Comparison of ENCODE assay signal across 9 cellular contexts in the genomic region with DNA sequence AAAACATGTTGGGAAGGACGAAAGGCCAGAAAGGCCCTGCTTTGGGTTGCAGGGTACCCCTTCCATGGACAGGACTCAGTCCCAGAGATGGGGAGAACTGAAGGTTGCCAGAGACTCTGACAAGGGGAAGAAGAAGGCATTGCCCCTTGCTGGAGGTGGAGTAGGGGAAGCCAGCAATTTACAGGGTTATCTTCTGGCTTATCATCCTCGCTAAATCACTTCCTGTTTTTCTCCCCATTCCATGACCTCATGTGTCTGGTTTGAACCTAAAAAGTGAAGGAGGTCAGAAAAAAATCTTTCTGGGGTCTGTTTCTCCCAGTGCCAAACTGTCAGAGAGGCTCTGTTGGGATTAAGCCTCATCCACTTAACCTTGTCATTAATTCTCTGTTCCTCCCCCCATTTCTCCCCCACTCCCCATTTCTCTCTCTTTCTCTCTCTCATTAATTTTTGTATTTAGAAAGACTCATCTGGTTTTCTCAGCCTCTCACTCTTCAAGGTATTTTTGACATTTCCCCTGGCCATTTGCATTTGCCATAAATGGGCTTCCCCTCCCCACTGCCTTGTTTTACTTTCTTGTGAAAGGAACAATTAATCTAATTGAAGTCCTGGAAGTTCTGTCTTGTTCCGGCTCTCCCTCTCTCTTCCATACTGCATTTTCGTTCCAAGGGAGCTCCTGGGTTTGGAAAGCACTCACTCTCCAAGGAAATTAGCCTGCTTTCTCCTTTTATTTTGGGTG. TPM values are rescaled to one million over a fixed set of nuclear protein-coding genes. Genes with fewer than 3 reads are reported as not detected.
DNase-seq lines count a peak whose midpoint lies in the region; ATAC-seq, FAIRE-seq and TF ChIP-seq lines count a peak whose summit lies in the region.
"Had no signal": no experiment of that assay in that cellular context is flagged by ENCODE, and none has a peak within 500 bp of the region (broad histone marks: within the 10 kb centered on the region; RNA-seq: fewer than 3 reads in every experiment).

No MANE protein-coding gene starts in this region.

- no peaks in the 10 kb centered on the region for H3K9me3 Mint-ChIP-seq in activated naive CD8-positive, alpha-beta T cell treated with anti-CD3 and anti-CD28 coated beads, Interleukin-2, amount 50 U/mL, for 24 hours
- no peaks in the 10 kb centered on the region for H3K9me3 Mint-ChIP-seq in activated naive CD8-positive, alpha-beta T cell treated with anti-CD3 and anti-CD28 coated beads for 36 hours
- no peaks in the 10 kb centered on the region for H3K9me3 Mint-ChIP-seq in WTC11
- no peaks in the 10 kb centered on the region for H3K9me3 Mint-ChIP-seq in CD8-positive, alpha-beta T cell

- H3K9me3 ChIP-seq in HepG2 (ENCODE audit: low read length) (no peaks in the 10 kb centered on the region), upper lobe of right lung (no peaks in the 10 kb centered on the region)
- H3K9me3 ChIP-seq in CD8-positive, alpha-beta T cell (ENCODE audit: low read length), result no peaks in the 10 kb centered on the region
- H3K9me3 ChIP-seq: BE2C had no signal

- in situ Hi-C loops in HepG2 (cut with HindIII; ENCODE audit: extremely low pct_ligation_motif_present, low pct_unique_long_range_greater_than_20kb), result no loop called here

- 50% methylated on average over 4 of the region's 4 CpGs for WGBS in HepG2 (ENCODE audit: low lambda C conversion rate)

- no peak for DNase-seq in activated naive CD8-positive, alpha-beta T cell treated with anti-CD3 and anti-CD28 coated beads, Interleukin-2, amount 50 U/mL, for 24 hours
- no peak for DNase-seq in activated naive CD8-positive, alpha-beta T cell treated with anti-CD3 and anti-CD28 coated beads for 36 hours
- no peak for DNase-seq in WTC11 (ENCODE audit: low spot score)
- no peak for DNase-seq in HepG2 (ENCODE audit: low spot score)
- no peak for DNase-seq in upper lobe of right lung
- DNase-seq in DMS 273 (lab: John Stamatoyannopoulos, UW; ENCODE audit: unreplicated experiment), result no peak
- DNase-seq in CD8-positive, alpha-beta T cell, result no peak
- DNase-seq: BE2C had no signal

- no peak for TF ChIP-seq EP300 in HepG2 (IDR thresholded peaks at IDR 0.05; ENCODE audit: low read depth in 2 of 2, low read length in 2 of 2)
- TF ChIP-seq EP300 in HepG2 (CRISPR knock-in tag; IDR thresholded peaks at IDR 0.05; ENCODE audit: borderline replicate concordance), result no peak

- H3K27ac Mint-ChIP-seq in activated naive CD8-positive, alpha-beta T cell treated with anti-CD3 and anti-CD28 coated beads, Interleukin-2, amount 50 U/mL, for 24 hours, result peak overlapping the region; percentile 81
- no peak overlapping the region for H3K27ac Mint-ChIP-seq in activated naive CD8-positive, alpha-beta T cell treated with anti-CD3 and anti-CD28 coated beads for 36 hours
- peak overlapping the region; percentile 44 for H3K27ac Mint-ChIP-seq in WTC11
- no peak overlapping the region for H3K27ac Mint-ChIP-seq in CD8-positive, alpha-beta T cell

- H3K4me1 ChIP-seq in HepG2 (ENCODE audit: insufficient read depth, low read length), result peaks cover 55% of the 10 kb centered on the region
- peaks cover 64% of the 10 kb centered on the region for H3K4me1 ChIP-seq in upper lobe of right lung
- H3K4me1 ChIP-seq in CD8-positive, alpha-beta T cell (ENCODE audit: insufficient read depth, low read length), result no peaks in the 10 kb centered on the region

- peak overlapping the region; percentile 26 for H3K27ac ChIP-seq in HepG2 (ENCODE audit: extremely low read length, insufficient read depth, low read length)
- peak overlapping the region; percentile 43 for H3K27ac ChIP-seq in upper lobe of right lung
- H3K27ac ChIP-seq in CD8-positive, alpha-beta T cell (ENCODE audit: low read depth, low read length), result no peak overlapping the region

- TF ChIP-seq CTCF in WTC11 (IDR thresholded peaks at IDR 0.05) (no peak), HepG2 (CRISPR knock-in tag; IDR thresholded peaks at IDR 0.05) (no peak), upper lobe of right lung (IDR thresholded peaks at IDR 0.05) (no peak)
- no peak for TF ChIP-seq CTCF in CD8-positive, alpha-beta T cell (IDR thresholded peaks at IDR 0.05)

- H3K4me3 ChIP-seq in HepG2 (replicated peaks in 1 of 3; ENCODE audit: insufficient read depth in 1 of 3, low read depth in 2 of 3, low read length in 3 of 3) (no peak overlapping the region), upper lobe of right lung (no peak overlapping the region)
- H3K4me3 ChIP-seq in CD8-positive, alpha-beta T cell (ENCODE audit: low read depth, low read length), result no peak overlapping the region

- peak overlapping the region; percentile 56 for H3K4me2 ChIP-seq in HepG2 (ENCODE audit: low read depth, low read length)

- H3K4me1 Mint-ChIP-seq in activated naive CD8-positive, alpha-beta T cell treated with anti-CD3 and anti-CD28 coated beads, Interleukin-2, amount 50 U/mL, for 24 hours, result peaks cover 32% of the 10 kb centered on the region
- peaks cover 5% of the 10 kb centered on the region for H3K4me1 Mint-ChIP-seq in activated naive CD8-positive, alpha-beta T cell treated with anti-CD3 and anti-CD28 coated beads for 36 hours
- peaks cover 90% of the 10 kb centered on the region for H3K4me1 Mint-ChIP-seq in WTC11
- H3K4me1 Mint-ChIP-seq in CD8-positive, alpha-beta T cell (ENCODE audit: low read depth), result no peaks in the 10 kb centered on the region

- intact Hi-C loops in HepG2 (cut with micrococcal nuclease; ENCODE audit: unreplicated experiment), result loop anchor here (5.0 kb wide), 1 partner anchor 1372 kb away; no protein-coding TSS in a partner anchor
- intact Hi-C loops in upper lobe of right lung (cut with DNase I), result no loop called here
- intact Hi-C loops in CD8-positive, alpha-beta T cell (cut with DNase I, micrococcal nuclease), result no loop called here

- CTCF ChIA-PET in WTC11 (lab: Charles Lee) (interaction anchor here (3.7 kb wide), 1 partner anchor 21 kb away, joined by 15 read pairs; no protein-coding TSS in a partner anchor), HepG2 (lab: Yijun Ruan, JAX; ENCODE audit: low intra/inter-chr PET ratio, low total read pairs) (no interaction called here)
- CTCF ChIA-PET in CD8-positive, alpha-beta T cell (lab: Charles Lee), result no interaction called here

- BruUV-seq in HepG2 (replicated peaks; lab: Mats Ljungman, UMichigan), result no TSS peak

- 0 out of 2 replicates have a peak overlapping the region, but pooled peaks have one; percentile 1 for H3K9ac ChIP-seq in HepG2 (ENCODE audit: insufficient read depth, low read depth, low read length)

- ATAC-seq in activated naive CD8-positive, alpha-beta T cell treated with anti-CD3 and anti-CD28 coated beads, Interleukin-2, amount 50 U/mL, for 24 hours, result no peak
- no peak for ATAC-seq in WTC11
- ATAC-seq in HepG2, result no peak
- no peak for ATAC-seq in upper lobe of right lung
- no peak for ATAC-seq in GM21381 (IDR thresholded peaks at IDR 0.05; ENCODE audit: unreplicated experiment)
- ATAC-seq in CD8-positive, alpha-beta T cell, result no peak

- H4K20me1 ChIP-seq in HepG2 (ENCODE audit: insufficient read depth, low read length), result no peaks in the 10 kb centered on the region

- POLR2A ChIA-PET in WTC11 (lab: Charles Lee), result no interaction called here
- POLR2A ChIA-PET in HepG2 (lab: Yijun Ruan, JAX), result interaction anchor here (1.1 kb wide), 1 partner anchor 11 kb away, joined by 3 read pairs; no protein-coding TSS in a partner anchor
- POLR2A ChIA-PET in CD8-positive, alpha-beta T cell (lab: Charles Lee), result no interaction called here

- H2AFZ ChIP-seq in HepG2 (ENCODE audit: low read length), result no peak overlapping the region

- H3K36me3 ChIP-seq in HepG2 (replicated peaks in 1 of 2; ENCODE audit: control insufficient read depth in 1 of 2, insufficient read depth in 2 of 2, low read length in 2 of 2), result no peaks in the 10 kb centered on the region
- no peaks in the 10 kb centered on the region for H3K36me3 ChIP-seq in upper lobe of right lung
- H3K36me3 ChIP-seq in CD8-positive, alpha-beta T cell (ENCODE audit: insufficient read depth, low read length), result no peaks in the 10 kb centered on the region
- H3K36me3 ChIP-seq: BE2C had no signal

- no peak for TF ChIP-seq RAD21 in HepG2 (CRISPR knock-in tag; IDR thresholded peaks at IDR 0.05)

- TF ChIP-seq POLR2A in HepG2 (IDR thresholded peaks at IDR 0.05; ENCODE audit: insufficient read depth in 1 of 2, low read depth in 2 of 2, low read length in 2 of 2), result no peak

- no peaks in the 10 kb centered on the region for H3K79me2 ChIP-seq in HepG2 (ENCODE audit: insufficient read depth, low read length)

- no peak for FAIRE-seq in HepG2 (lab: Jason Lieb, UNC)

- no peaks in the 10 kb centered on the region for H3K27me3 Mint-ChIP-seq in activated naive CD8-positive, alpha-beta T cell treated with anti-CD3 and anti-CD28 coated beads, Interleukin-2, amount 50 U/mL, for 24 hours
- peaks cover 4% of the 10 kb centered on the region for H3K27me3 Mint-ChIP-seq in activated naive CD8-positive, alpha-beta T cell treated with anti-CD3 and anti-CD28 coated beads for 36 hours
- no peaks in the 10 kb centered on the region for H3K27me3 Mint-ChIP-seq in WTC11 (ENCODE audit: low read depth)
- H3K27me3 Mint-ChIP-seq in CD8-positive, alpha-beta T cell (ENCODE audit: low read depth), result peaks cover 7% of the 10 kb centered on the region

- no peak overlapping the region for H3K4me3 Mint-ChIP-seq in activated naive CD8-positive, alpha-beta T cell treated with anti-CD3 and anti-CD28 coated beads, Interleukin-2, amount 50 U/mL, for 24 hours
- no peak overlapping the region for H3K4me3 Mint-ChIP-seq in activated naive CD8-positive, alpha-beta T cell treated with anti-CD3 and anti-CD28 coated beads for 36 hours
- no peak overlapping the region for H3K4me3 Mint-ChIP-seq in WTC11
- no peak overlapping the region for H3K4me3 Mint-ChIP-seq in CD8-positive, alpha-beta T cell

- H3K27me3 ChIP-seq in HepG2 (ENCODE audit: control insufficient read depth in 1 of 2, insufficient read depth in 2 of 2, low read length in 2 of 2), result no peaks in the 10 kb centered on the region
- H3K27me3 ChIP-seq in upper lobe of right lung, result no peaks in the 10 kb centered on the region
- H3K27me3 ChIP-seq in CD8-positive, alpha-beta T cell (ENCODE audit: insufficient read depth, low read length), result no peaks in the 10 kb centered on the region
- H3K27me3 ChIP-seq: BE2C had no signal

- no peaks in the 10 kb centered on the region for H3K36me3 Mint-ChIP-seq in activated naive CD8-positive, alpha-beta T cell treated with anti-CD3 and anti-CD28 coated beads, Interleukin-2, amount 50 U/mL, for 24 hours (ENCODE audit: low read depth)
- H3K36me3 Mint-ChIP-seq in activated naive CD8-positive, alpha-beta T cell treated with anti-CD3 and anti-CD28 coated beads for 36 hours, result no peaks in the 10 kb centered on the region
- H3K36me3 Mint-ChIP-seq in WTC11, result 0 out of 2 replicates have a peak, but pooled peaks cover 2% of the 10 kb centered on the region
- no peaks in the 10 kb centered on the region for H3K36me3 Mint-ChIP-seq in CD8-positive, alpha-beta T cell

RNA-seq across cellular contexts. Expression of a gene that starts 17.4 kb away (rescaled TPM):
- 1 to 10 TPM; 1.1 to 2.0 TPM for total RNA-seq in activated naive CD8-positive, alpha-beta T cell treated with anti-CD3 and anti-CD28 coated beads for 36 hours
- 19.5 to 41.0 TPM (median 19.9 TPM) in 3 replicates for total RNA-seq in WTC11 (2021)
- total RNA-seq in HepG2 (2016; rRNA removed; fragmentation: Illumina TruSeq; extraction: Trizol), result 0.60 and 1.4 TPM in 2 replicates
- total RNA-seq in HepG2 (2016; cell fraction: cytosol; rRNA removed; fragmentation: Illumina TruSeq; extraction: Trizol; ENCODE audit: low read depth), result under 0.01 and 0.20 TPM in 2 replicates
- 0.79 and 0.93 TPM in 2 replicates for total RNA-seq in HepG2 (2016; cell fraction: insoluble cytoplasmic fraction; rRNA removed; fragmentation: Illumina TruSeq; extraction: Trizol)
- total RNA-seq in HepG2 (2016; cell fraction: membrane; rRNA removed; fragmentation: Illumina TruSeq; extraction: Trizol), result 0.22 and 0.41 TPM in 2 replicates
- 1.4 and 2.4 TPM in 2 replicates for total RNA-seq in HepG2 (2016; cell fraction: nucleus; rRNA removed; fragmentation: Illumina TruSeq; extraction: Trizol)
- polyA plus RNA-seq in HepG2 (2011; rRNA removed), result 0.65 and 1.4 TPM in 2 replicates
- polyA plus RNA-seq in HepG2 (2011; cell fraction: cytosol; rRNA removed), result 0.32 and 0.37 TPM in 2 replicates
- polyA plus RNA-seq in HepG2 (2011; cell fraction: nucleus; rRNA removed), result 0.51 and 0.66 TPM in 2 replicates
- polyA plus RNA-seq in HepG2 (2012), result 0.54 and 3.3 TPM in 2 replicates
- polyA plus RNA-seq in HepG2 (2016; cell fraction: cytosol; fragmentation: Illumina TruSeq; extraction: Trizol; ENCODE audit: low read depth), result 0.12 and 0.16 TPM in 2 replicates
- polyA plus RNA-seq in HepG2 (2016; cell fraction: insoluble cytoplasmic fraction; fragmentation: Illumina TruSeq; extraction: Trizol; ENCODE audit: low read depth), result 0.26 and 0.34 TPM in 2 replicates
- polyA plus RNA-seq in HepG2 (2016; cell fraction: membrane; fragmentation: Illumina TruSeq; extraction: Trizol; ENCODE audit: low read depth), result 0.09 and 0.37 TPM in 2 replicates
- 1.9 and 2.1 TPM in 2 replicates for polyA plus RNA-seq in HepG2 (2016; cell fraction: nucleus; fragmentation: Illumina TruSeq; extraction: Trizol; ENCODE audit: insufficient read depth, low read depth)
- polyA minus RNA-seq in HepG2 (2011; rRNA and poly(A)+ RNA removed; ENCODE audit: low replicate concordance), result 1.3 and 6.5 TPM in 2 replicates
- polyA minus RNA-seq in HepG2 (2011; cell fraction: cytosol; rRNA and poly(A)+ RNA removed), result 0.49 and 0.88 TPM in 2 replicates
- 1.4 and 1.7 TPM in 2 replicates for polyA minus RNA-seq in HepG2 (2011; cell fraction: nucleus; rRNA and poly(A)+ RNA removed)
- total RNA-seq in upper lobe of right lung, result 75.3 TPM
- total RNA-seq in CD8-positive, alpha-beta T cell, result not detected

Comparison
In these comparisons a context has a peak if more than half of its experiments do, and no peak if none do; other contexts are left out.
1. H3K27ac Mint-ChIP-seq: peak in activated naive CD8-positive, alpha-beta T cell treated with anti-CD3 and anti-CD28 coated beads, Interleukin-2, amount 50 U/mL, for 24 hours (single experiment) and WTC11 (single experiment); none in activated naive CD8-positive, alpha-beta T cell treated with anti-CD3 and anti-CD28 coated beads for 36 hours (single experiment) and CD8-positive, alpha-beta T cell (single experiment).